Comparison of ENCODE assay signal across 1 cellular context in genomic region chr11:86041975-86042378, GRCh38.
A peak's percentile ranks its signal among the peaks of the same experiment; 100 is the strongest.
TF ChIP-seq lines count a peak whose summit lies in the region.

No MANE protein-coding gene starts in this region.

TF ChIP-seq in H1, 55 proteins besides CTCF, POLR2A, EP300 and RAD21:
- TF ChIP-seq BRCA1 (IDR thresholded peaks at IDR 0.05; ENCODE audit: low read depth, low read length), result no peak
- 0 out of 2 replicates have a peak, but pooled peaks have one; percentile 38 for TF ChIP-seq JUND (IDR thresholded peaks at IDR 0.05; ENCODE audit: low read length)
- no peak for TF ChIP-seq POU5F1 (IDR thresholded peaks at IDR 0.05; ENCODE audit: low read depth, low read length)
- peak; percentile 92 for TF ChIP-seq CHD7 (IDR thresholded peaks at IDR 0.05; ENCODE audit: insufficient replicate concordance, low read length)
- no peak for TF ChIP-seq CHD2 (IDR thresholded peaks at IDR 0.05; ENCODE audit: low read length)
- TF ChIP-seq SAP30 (IDR thresholded peaks at IDR 0.05; ENCODE audit: insufficient read depth, insufficient replicate concordance, low read length), result no peak
- TF ChIP-seq SRF (IDR thresholded peaks at IDR 0.05; ENCODE audit: low read depth, low read length), result no peak
- no peak for TF ChIP-seq RXRA (IDR thresholded peaks at IDR 0.05; ENCODE audit: insufficient read depth, low read depth, low read length)
- no peak for TF ChIP-seq ASH2L (IDR thresholded peaks at IDR 0.05; ENCODE audit: low read length)
- TF ChIP-seq CBX8 (IDR thresholded peaks at IDR 0.05; ENCODE audit: borderline replicate concordance, low read depth, low read length), result no peak
- no peak for TF ChIP-seq NANOG (IDR thresholded peaks at IDR 0.05; ENCODE audit: insufficient read depth, low read depth, low read length, poor library complexity, severe bottlenecking)
- no peak for TF ChIP-seq BACH1 (IDR thresholded peaks at IDR 0.05; ENCODE audit: low read length)
- no peak for TF ChIP-seq SP4 (IDR thresholded peaks at IDR 0.05; ENCODE audit: low read length)
- TF ChIP-seq ATF2 (IDR thresholded peaks at IDR 0.05; ENCODE audit: low read length), result 0 out of 2 replicates have a peak, but pooled peaks have one; percentile 37
- no peak for TF ChIP-seq RFX5 (IDR thresholded peaks at IDR 0.05; ENCODE audit: borderline replicate concordance, low read depth, low read length)
- TF ChIP-seq ZNF274 (IDR thresholded peaks at IDR 0.05; ENCODE audit: borderline replicate concordance, extremely low read depth, low read length), result no peak
- TF ChIP-seq CBX5 (IDR thresholded peaks at IDR 0.05; ENCODE audit: low read depth, low read length), result no peak
- TF ChIP-seq KDM1A (IDR thresholded peaks at IDR 0.05; ENCODE audit: borderline replicate concordance, low read length), result no peak
- TF ChIP-seq PHF8 (conservative IDR thresholded peaks at IDR 0.05; ENCODE audit: low read depth, low read length), result no peak
- no peak for TF ChIP-seq KDM4A (IDR thresholded peaks at IDR 0.05; ENCODE audit: low read depth, low read length, severe bottlenecking)
- TF ChIP-seq JUN (IDR thresholded peaks at IDR 0.05; ENCODE audit: low read depth, low read length), result no peak
- TF ChIP-seq TEAD4 (IDR thresholded peaks at IDR 0.05; ENCODE audit: low read depth, low read length), result peak; percentile 100
- no peak for TF ChIP-seq SP2 (IDR thresholded peaks at IDR 0.05; ENCODE audit: low read length)
